ENCODE assay signal across 18 cellular contexts in genomic region chr5:58184910-58185309, GRCh38.
A peak's percentile ranks its signal among the peaks of the same experiment; 100 is the strongest.
DNase-seq lines count a peak whose midpoint lies in the region; ATAC-seq, FAIRE-seq and TF ChIP-seq lines count a peak whose summit lies in the region.
"Had no signal": no experiment of that assay in that cellular context is flagged by ENCODE, and none has a peak within 500 bp of the region (broad histone marks: within the 10 kb centered on the region; RNA-seq: fewer than 3 reads in every experiment).

No MANE protein-coding gene starts in this region.

- H3F3A ChIP-seq in GM23338 (replicated peaks; ENCODE audit: low read depth): no peaks in the 10 kb centered on the region

- no peak overlapping the region for H2AFZ ChIP-seq in GM23338

- WGBS in A549 (ENCODE audit: missing lambda C conversion rate): 6% methylated on average over 2 of the region's 2 CpGs

- H3K36me3 Mint-ChIP-seq in GM23338 (ENCODE audit: low read depth): no peaks in the 10 kb centered on the region

- peaks cover 7% of the 10 kb centered on the region; the same call in 2 of the 3 replicates for H3K4me1 Mint-ChIP-seq in GM23338
- H3K4me1 Mint-ChIP-seq: activated CD4-positive, alpha-beta memory T cell treated with anti-CD3 and anti-CD28 coated beads, Interleukin-2, amount 10 ng/mL, durations not matched to agents 7 days and 5 days had no signal

- H3K36me3 ChIP-seq in GM23338 (ENCODE audit: insufficient read depth): no peaks in the 10 kb centered on the region

- H3K4me3 ChIP-seq in A549 (no peak overlapping the region), foreskin fibroblast (ENCODE audit: low read depth in 1 of 2, low read length in 2 of 2) (no peak overlapping the region), GM23338 (no peak overlapping the region)
- H3K4me3 ChIP-seq: K562, testis had no signal

- peak in 1 of 2 experiments; percentile 59 for DNase-seq in A549 (ENCODE audit: low read depth in 1 of 2, low spot score in 1 of 2)
- DNase-seq in HS-27A (ENCODE audit: low read depth): peak; percentile 41
- DNase-seq in foreskin fibroblast: peak; percentile 28 to 68
- no peak for DNase-seq in GM23338 (ENCODE audit: low spot score)
- DNase-seq in activated T-cell treated with anti-CD3 and anti-CD28 coated beads, Interleukin-2, amount 50 U/mL, for 1 hour: no peak
- no peak for DNase-seq in RPMI8226
- no peak for DNase-seq in NOMO-1 treated with DMSO at 0.1 percent for 48 hours (lab: John Stamatoyannopoulos, UW; ENCODE audit: unreplicated experiment)
- DNase-seq: activated CD4-positive, alpha-beta memory T cell treated with anti-CD3 and anti-CD28 coated beads, Interleukin-2, amount 10 ng/mL, durations not matched to agents 7 days and 5 days; activated naive CD4-positive, alpha-beta T cell; DMS153; mesendoderm; NCI-H526; testis had no signal

- H3K9me3 ChIP-seq in A549: no peaks in the 10 kb centered on the region
- H3K9me3 ChIP-seq: testis had no signal

- TF ChIP-seq POLR2A in A549 (IDR thresholded peaks at IDR 0.05; ENCODE audit: low read length): no peak

- no peak overlapping the region for H3K4me3 Mint-ChIP-seq in GM23338
- H3K4me3 Mint-ChIP-seq: activated CD4-positive, alpha-beta memory T cell treated with anti-CD3 and anti-CD28 coated beads, Interleukin-2, amount 10 ng/mL, durations not matched to agents 7 days and 5 days had no signal

- no peaks in the 10 kb centered on the region for H4K20me1 ChIP-seq in GM23338 (replicated peaks; ENCODE audit: insufficient read depth)

- peak; percentile 14 to 34; a peak in 1 of 5 replicates for TF ChIP-seq RAD21 in A549 (conservative IDR thresholded peaks at IDR 0.05 in 1 of 2, IDR thresholded peaks at IDR 0.05 in 1 of 2)

- FAIRE-seq in A549 (lab: Jason Lieb, UNC): peak; percentile 74
- FAIRE-seq: A204.1, K562, TTC549 had no signal

- H3K27ac ChIP-seq in A549 (peak overlapping the region; percentile 85 to 91), VCaP (peak overlapping the region; percentile 76), GM23338 (ENCODE audit: low read depth) (no peak overlapping the region)
- H3K27ac ChIP-seq: testis had no signal

- H3K9me2 ChIP-seq in GM23338 (ENCODE audit: insufficient read depth): no peaks in the 10 kb centered on the region

- TF ChIP-seq EP300 in A549 (IDR thresholded peaks at IDR 0.05): peak in 1 of 2 experiments; percentile 55; a peak in 2 of 5 replicates

- H3K27ac Mint-ChIP-seq in GM23338: no peak overlapping the region
- H3K27ac Mint-ChIP-seq: activated CD4-positive, alpha-beta memory T cell treated with anti-CD3 and anti-CD28 coated beads, Interleukin-2, amount 10 ng/mL, durations not matched to agents 7 days and 5 days had no signal

- TF ChIP-seq CTCF in A549 (IDR thresholded peaks at IDR 0.05): no peak
- no peak for TF ChIP-seq CTCF in VCaP (conservative IDR thresholded peaks at IDR 0.05)
- no peak for TF ChIP-seq CTCF in foreskin fibroblast (IDR thresholded peaks at IDR 0.05; ENCODE audit: low read depth, low read length)
- TF ChIP-seq CTCF in GM23338 (conservative IDR thresholded peaks at IDR 0.05; ENCODE audit: low read depth in 2 of 2): no peak

- CTCF ChIA-PET in A549 (lab: Yijun Ruan, JAX): interaction anchor here (1.7 kb wide), 1 partner anchor 297 kb away, joined by 5 read pairs; no protein-coding TSS in a partner anchor

- H3K27me3 Mint-ChIP-seq in GM23338 (ENCODE audit: insufficient read depth, low read depth, poor library complexity): no peaks in the 10 kb centered on the region
- H3K27me3 Mint-ChIP-seq: activated CD4-positive, alpha-beta memory T cell treated with anti-CD3 and anti-CD28 coated beads, Interleukin-2, amount 10 ng/mL, durations not matched to agents 7 days and 5 days had no signal

- H3K9me3 Mint-ChIP-seq in GM23338: no peaks in the 10 kb centered on the region
- H3K9me3 Mint-ChIP-seq: activated CD4-positive, alpha-beta memory T cell treated with anti-CD3 and anti-CD28 coated beads, Interleukin-2, amount 10 ng/mL, durations not matched to agents 7 days and 5 days had no signal

- H3K4me2 ChIP-seq in A549 (peak overlapping the region; percentile 60), GM23338 (no peak overlapping the region)

- H3K79me2 ChIP-seq in GM23338 (replicated peaks; ENCODE audit: insufficient read depth): no peaks in the 10 kb centered on the region

- H3K4me1 ChIP-seq in A549: peaks cover 84% of the 10 kb centered on the region
- H3K4me1 ChIP-seq in GM23338 (ENCODE audit: insufficient read depth): no peaks in the 10 kb centered on the region
- H3K4me1 ChIP-seq: testis had no signal

- POLR2A ChIA-PET in A549 (lab: Yijun Ruan, JAX): no interaction called here

- ATAC-seq in A549 (peak in 1 of 2 experiments; percentile 33; a peak in 2 of 6 replicates), GM23338 (no peak)
- ATAC-seq: K562, Right ventricle myocardium inferior had no signal

- H3K27me3 ChIP-seq in GM23338 (ENCODE audit: insufficient read depth): no peaks in the 10 kb centered on the region
- H3K27me3 ChIP-seq: testis had no signal

TF ChIP-seq in A549, 52 proteins besides CTCF, POLR2A, EP300 and RAD21:
- TF ChIP-seq BHLHE40 (IDR thresholded peaks at IDR 0.05; ENCODE audit: low read depth, low read length) (no peak), GATA3 (IDR thresholded peaks at IDR 0.05; ENCODE audit: borderline replicate concordance) (peak; percentile 79; the same call in 1 of the 2 replicates), ZC3H11A (IDR thresholded peaks at IDR 0.05) (no peak), FOSL2 (IDR thresholded peaks at IDR 0.05) (peak; percentile 79), FOSL2 (CRISPR knock-in tag; IDR thresholded peaks at IDR 0.05) (peak; percentile 89), JUNB (IDR thresholded peaks at IDR 0.05) (peak; percentile 86), RNF2 (IDR thresholded peaks at IDR 0.05; ENCODE audit: borderline replicate concordance, low read depth) (no peak), CBX2 (IDR thresholded peaks at IDR 0.05; ENCODE audit: borderline replicate concordance, low read depth) (no peak), PHF8 (IDR thresholded peaks at IDR 0.05; ENCODE audit: borderline replicate concordance, low read depth) (no peak), JUN (IDR thresholded peaks at IDR 0.05) (peak in 1 of 2 experiments; percentile 39; a peak in 1 of 5 replicates), TFCP2L1 (CRISPR knock-in tag; IDR thresholded peaks at IDR 0.05) (no peak)
TF ChIP-seq in A549: peak in this region for 4.

TF ChIP-seq in GM23338, 12 proteins besides CTCF, POLR2A, EP300 and RAD21 (continues in another document):
- TF ChIP-seq, protein P1, sequence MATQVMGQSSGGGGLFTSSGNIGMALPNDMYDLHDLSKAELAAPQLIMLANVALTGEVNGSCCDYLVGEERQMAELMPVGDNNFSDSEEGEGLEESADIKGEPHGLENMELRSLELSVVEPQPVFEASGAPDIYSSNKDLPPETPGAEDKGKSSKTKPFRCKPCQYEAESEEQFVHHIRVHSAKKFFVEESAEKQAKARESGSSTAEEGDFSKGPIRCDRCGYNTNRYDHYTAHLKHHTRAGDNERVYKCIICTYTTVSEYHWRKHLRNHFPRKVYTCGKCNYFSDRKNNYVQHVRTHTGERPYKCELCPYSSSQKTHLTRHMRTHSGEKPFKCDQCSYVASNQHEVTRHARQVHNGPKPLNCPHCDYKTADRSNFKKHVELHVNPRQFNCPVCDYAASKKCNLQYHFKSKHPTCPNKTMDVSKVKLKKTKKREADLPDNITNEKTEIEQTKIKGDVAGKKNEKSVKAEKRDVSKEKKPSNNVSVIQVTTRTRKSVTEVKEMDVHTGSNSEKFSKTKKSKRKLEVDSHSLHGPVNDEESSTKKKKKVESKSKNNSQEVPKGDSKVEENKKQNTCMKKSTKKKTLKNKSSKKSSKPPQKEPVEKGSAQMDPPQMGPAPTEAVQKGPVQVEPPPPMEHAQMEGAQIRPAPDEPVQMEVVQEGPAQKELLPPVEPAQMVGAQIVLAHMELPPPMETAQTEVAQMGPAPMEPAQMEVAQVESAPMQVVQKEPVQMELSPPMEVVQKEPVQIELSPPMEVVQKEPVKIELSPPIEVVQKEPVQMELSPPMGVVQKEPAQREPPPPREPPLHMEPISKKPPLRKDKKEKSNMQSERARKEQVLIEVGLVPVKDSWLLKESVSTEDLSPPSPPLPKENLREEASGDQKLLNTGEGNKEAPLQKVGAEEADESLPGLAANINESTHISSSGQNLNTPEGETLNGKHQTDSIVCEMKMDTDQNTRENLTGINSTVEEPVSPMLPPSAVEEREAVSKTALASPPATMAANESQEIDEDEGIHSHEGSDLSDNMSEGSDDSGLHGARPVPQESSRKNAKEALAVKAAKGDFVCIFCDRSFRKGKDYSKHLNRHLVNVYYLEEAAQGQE (IDR thresholded peaks at IDR 0.05; ENCODE audit: unreplicated experiment): no peak
- no peak for TF ChIP-seq EZH2 (IDR thresholded peaks at IDR 0.05; ENCODE audit: low read depth, unreplicated experiment)
- no peak for TF ChIP-seq POLR2AphosphoS5 (IDR thresholded peaks at IDR 0.05; ENCODE audit: low read depth)
- TF ChIP-seq NANOG (IDR thresholded peaks at IDR 0.05; ENCODE audit: borderline replicate concordance): no peak
- no peak for TF ChIP-seq ZNF331 (CRISPR knock-in tag; IDR thresholded peaks at IDR 0.05; ENCODE audit: low read depth)
- no peak for TF ChIP-seq JUNB (IDR thresholded peaks at IDR 0.05; ENCODE audit: unreplicated experiment)
- TF ChIP-seq EZH2phosphoT487 (IDR thresholded peaks at IDR 0.05; ENCODE audit: unreplicated experiment): no peak
- no peak for TF ChIP-seq STAT1 (IDR thresholded peaks at IDR 0.05; ENCODE audit: unreplicated experiment)

Comparison
In these comparisons a context has a peak if more than half of its experiments do, and no peak if none do; other contexts are left out.
1. DNase-seq: peak in HS-27A (single experiment) and foreskin fibroblast (2 of 2); none in GM23338 (single experiment), activated T-cell treated with anti-CD3 and anti-CD28 coated beads, Interleukin-2, amount 50 U/mL, for 1 hour (single experiment), RPMI8226 (single experiment) and NOMO-1 treated with DMSO at 0.1 percent for 48 hours (single experiment).